In the genomic region with DNA sequence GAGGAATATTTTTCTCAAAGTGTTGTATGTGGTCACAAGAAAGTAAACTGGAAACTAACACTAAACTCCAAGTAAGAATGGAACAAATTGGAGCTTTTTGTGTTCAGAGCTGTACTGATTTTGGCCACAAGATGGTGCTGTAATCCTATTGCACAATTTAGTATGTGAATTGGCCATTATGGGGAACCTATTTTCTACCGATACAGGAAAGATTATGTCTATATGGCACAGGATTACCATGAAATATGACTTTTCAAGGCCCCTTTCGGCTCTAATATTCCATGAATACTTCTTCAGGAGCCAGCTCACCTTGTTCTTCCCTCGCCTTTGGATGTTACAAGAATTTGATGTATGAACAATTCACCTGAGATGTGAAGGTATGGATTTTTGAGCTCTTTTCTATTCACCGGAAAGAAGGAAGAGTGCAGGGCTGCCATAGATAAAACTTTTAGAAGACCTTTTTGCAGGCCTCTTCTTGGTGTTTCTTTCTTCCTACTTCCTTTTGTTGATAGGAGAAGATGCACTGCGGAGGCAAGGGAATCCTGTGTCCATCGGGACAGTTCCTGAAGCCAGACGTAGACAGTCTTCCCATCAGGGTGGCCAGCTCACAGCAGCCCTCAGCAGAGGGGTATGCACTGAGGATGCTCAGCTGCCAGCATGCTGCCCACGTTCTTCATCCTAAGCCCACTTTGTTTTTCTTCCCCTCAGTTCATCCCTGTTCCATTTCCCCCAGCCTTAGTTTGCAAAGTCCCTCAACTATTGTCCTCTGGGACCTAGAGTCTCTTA, we compare ENCODE assay signal across 8 cellular contexts. TPM values are rescaled to one million over a fixed set of nuclear protein-coding genes. Genes with fewer than 3 reads are reported as not detected.
DNase-seq lines count a peak whose midpoint lies in the region; ATAC-seq and TF ChIP-seq lines count a peak whose summit lies in the region.

No MANE protein-coding gene starts in this region.

- H3K4me3 ChIP-seq in OCI-LY7 (ENCODE audit: low read depth, low read length, poor library complexity, severe bottlenecking) = no peak overlapping the region
- H3K4me3 ChIP-seq in left ventricle myocardium inferior = no peak overlapping the region
- no peak overlapping the region for H3K4me3 ChIP-seq in sigmoid colon

- H3K36me3 ChIP-seq in OCI-LY7 (ENCODE audit: insufficient read depth, low read length) (peaks cover 48% of the 10 kb centered on the region), left ventricle myocardium inferior (peaks cover 31% of the 10 kb centered on the region), sigmoid colon (peaks cover 9 to 33% (median 11%) of the 10 kb centered on the region in 4 donors)

- DNase-seq in CD4-positive, alpha-beta T cell = peak in 8 of 10 experiments; percentile 14 to 42 (median 36)
- DNase-seq in OCI-LY7 (ENCODE audit: low spot score) (peak; percentile 69), left ventricle myocardium inferior (no peak), sigmoid colon (no peak)
- peak in 1 of 2 donors; percentile 75 for DNase-seq in activated naive CD4-positive, alpha-beta T cell treated with anti-CD3 and anti-CD28 coated beads, Interleukin-2, amount 50 U/mL, for 72 hours (ENCODE audit: low spot score in 2 of 2)

- H3K4me2 ChIP-seq in OCI-LY7 (ENCODE audit: low read length) = no peak overlapping the region

- no peak overlapping the region for H3K27ac Mint-ChIP-seq in CD4-positive, alpha-beta T cell
- H3K27ac Mint-ChIP-seq in activated naive CD4-positive, alpha-beta T cell treated with anti-CD3 and anti-CD28 coated beads, Interleukin-2, amount 50 U/mL, for 72 hours = no peak overlapping the region
- no peak overlapping the region for H3K27ac Mint-ChIP-seq in stimulated activated memory B cell treated with anti-CD40 and anti-IgM and Interleukin-4, amounts not matched to agents 10 μg/mL and 1 μg/mL and 100 μg/mL, for 72 hours

- ATAC-seq in CD4-positive, alpha-beta T cell (ENCODE audit: poor library complexity) = peak; percentile 76
- ATAC-seq in GM18868 (IDR thresholded peaks at IDR 0.05; ENCODE audit: unreplicated experiment) (peak; percentile 83), HG03460 (IDR thresholded peaks at IDR 0.05; ENCODE audit: unreplicated experiment) (peak; percentile 83)
- peak; percentile 60 to 69 for ATAC-seq in activated naive CD4-positive, alpha-beta T cell treated with anti-CD3 and anti-CD28 coated beads, Interleukin-2, amount 50 U/mL, for 72 hours
- no peak for ATAC-seq in stimulated activated memory B cell treated with anti-CD40 and anti-IgM and Interleukin-4, amounts not matched to agents 10 μg/mL and 1 μg/mL and 100 μg/mL, for 72 hours

- H3K9me3 Mint-ChIP-seq in CD4-positive, alpha-beta T cell = no peaks in the 10 kb centered on the region
- H3K9me3 Mint-ChIP-seq in activated naive CD4-positive, alpha-beta T cell treated with anti-CD3 and anti-CD28 coated beads, Interleukin-2, amount 50 U/mL, for 72 hours = no peaks in the 10 kb centered on the region
- H3K9me3 Mint-ChIP-seq in stimulated activated memory B cell treated with anti-CD40 and anti-IgM and Interleukin-4, amounts not matched to agents 10 μg/mL and 1 μg/mL and 100 μg/mL, for 72 hours = no peaks in the 10 kb centered on the region

- no peaks in the 10 kb centered on the region for H3K9me3 ChIP-seq in CD4-positive, alpha-beta T cell (ENCODE audit: control insufficient read depth, low read length)
- H3K9me3 ChIP-seq in OCI-LY7 (ENCODE audit: low read length) (no peaks in the 10 kb centered on the region), left ventricle myocardium inferior (replicated peaks) (no peaks in the 10 kb centered on the region), sigmoid colon (no peaks in the 10 kb centered on the region)

- peaks cover 4% of the 10 kb centered on the region for H3K4me1 Mint-ChIP-seq in CD4-positive, alpha-beta T cell (ENCODE audit: low read depth)
- H3K4me1 Mint-ChIP-seq in stimulated activated memory B cell treated with anti-CD40 and anti-IgM and Interleukin-4, amounts not matched to agents 10 μg/mL and 1 μg/mL and 100 μg/mL, for 72 hours = peaks cover 8% of the 10 kb centered on the region

- no peak for TF ChIP-seq EP300 in sigmoid colon (IDR thresholded peaks at IDR 0.05)

- no peaks in the 10 kb centered on the region for H3K27me3 Mint-ChIP-seq in CD4-positive, alpha-beta T cell
- H3K27me3 Mint-ChIP-seq in stimulated activated memory B cell treated with anti-CD40 and anti-IgM and Interleukin-4, amounts not matched to agents 10 μg/mL and 1 μg/mL and 100 μg/mL, for 72 hours = no peaks in the 10 kb centered on the region

- H3K36me3 Mint-ChIP-seq in CD4-positive, alpha-beta T cell (ENCODE audit: low read depth) = peaks cover 33% of the 10 kb centered on the region
- H3K36me3 Mint-ChIP-seq in activated naive CD4-positive, alpha-beta T cell treated with anti-CD3 and anti-CD28 coated beads, Interleukin-2, amount 50 U/mL, for 72 hours = peaks cover 0 to 10% of the 10 kb centered on the region in 2 donors
- H3K36me3 Mint-ChIP-seq in stimulated activated memory B cell treated with anti-CD40 and anti-IgM and Interleukin-4, amounts not matched to agents 10 μg/mL and 1 μg/mL and 100 μg/mL, for 72 hours = peaks cover 22% of the 10 kb centered on the region

- H3K79me2 ChIP-seq in OCI-LY7 (ENCODE audit: insufficient read depth, low read depth, low read length) = peaks cover 3% of the 10 kb centered on the region; the same call in 1 of the 2 replicates

- no peak for TF ChIP-seq POLR2A in sigmoid colon (IDR thresholded peaks at IDR 0.05)

- no peak overlapping the region for H3K27ac ChIP-seq in CD4-positive, alpha-beta T cell (ENCODE audit: low read depth, low read length)
- H3K27ac ChIP-seq in OCI-LY7 (ENCODE audit: low read depth, low read length, poor library complexity, severe bottlenecking) (no peak overlapping the region), left ventricle myocardium inferior (replicated peaks) (no peak overlapping the region), sigmoid colon (no peak overlapping the region)

- CTCF ChIA-PET in CD4-positive, alpha-beta T cell (lab: Charles Lee) = interaction anchor here (0.6 to 3.1 kb wide), 15 partner anchors 8 to 399 kb away, joined by 3 to 26 read pairs (median 5); partner anchors contain the start of genes MRPL44 and WDFY1
- CTCF ChIA-PET in OCI-LY7 (lab: Charles Lee; ENCODE audit: unreplicated experiment) = interaction anchor here (0.6 to 1.7 kb wide), 4 partner anchors 9 to 313 kb away, joined by 3 to 6 read pairs (median 4); no protein-coding TSS in a partner anchor

- intact Hi-C loops in CD4-positive, alpha-beta T cell (cut with DNase I, micrococcal nuclease) = loop anchor here (1.0 to 10.0 kb wide), 7 partner anchors 23 to 807 kb away; no protein-coding TSS in a partner anchor
- intact Hi-C loops in OCI-LY7 (cut with micrococcal nuclease; ENCODE audit: unreplicated experiment) = loop anchor here (1.0 to 5.0 kb wide), 2 partner anchors 314 to 682 kb away; no protein-coding TSS in a partner anchor
- intact Hi-C loops in left ventricle myocardium inferior (cut with micrococcal nuclease) = no loop called here
- intact Hi-C loops in sigmoid colon (cut with DNase I) = loop anchor here (2.0 to 10.0 kb wide), 2 partner anchors 314 to 394 kb away; no protein-coding TSS in a partner anchor

- no peak overlapping the region for H3K4me3 Mint-ChIP-seq in CD4-positive, alpha-beta T cell
- H3K4me3 Mint-ChIP-seq in stimulated activated memory B cell treated with anti-CD40 and anti-IgM and Interleukin-4, amounts not matched to agents 10 μg/mL and 1 μg/mL and 100 μg/mL, for 72 hours = no peak overlapping the region

- POLR2A ChIA-PET in CD4-positive, alpha-beta T cell (lab: Charles Lee) = interaction anchor here (0.6 to 1.4 kb wide), 8 partner anchors 9 to 383 kb away, joined by 3 to 11 read pairs (median 5); partner anchors contain the start of gene WDFY1
- POLR2A ChIA-PET in OCI-LY7 (lab: Charles Lee) = interaction anchor here (0.7 to 2.4 kb wide), 7 partner anchors 9 to 431 kb away, joined by 3 to 8 read pairs (median 4); partner anchors contain the start of gene FAM124B

- TF ChIP-seq CTCF in CD4-positive, alpha-beta T cell (IDR thresholded peaks at IDR 0.05) = peak; percentile 96
- TF ChIP-seq CTCF in OCI-LY7 (conservative IDR thresholded peaks at IDR 0.05; ENCODE audit: low read length) = peak; percentile 99
- peak; percentile 96 for TF ChIP-seq CTCF in left ventricle myocardium inferior (IDR thresholded peaks at IDR 0.05; ENCODE audit: borderline replicate concordance)
- peak; percentile 44 to 92 (median 74) for TF ChIP-seq CTCF in sigmoid colon (IDR thresholded peaks at IDR 0.05)

- no peaks in the 10 kb centered on the region for H3K27me3 ChIP-seq in CD4-positive, alpha-beta T cell (ENCODE audit: control insufficient read depth, insufficient read depth, low read length)
- H3K27me3 ChIP-seq in left ventricle myocardium inferior (ENCODE audit: low read depth) (no peaks in the 10 kb centered on the region), sigmoid colon (no peaks in the 10 kb centered on the region)

- no peaks in the 10 kb centered on the region for H4K20me1 ChIP-seq in OCI-LY7 (ENCODE audit: insufficient read depth, low read length)

- no peaks in the 10 kb centered on the region for H3K4me1 ChIP-seq in OCI-LY7 (ENCODE audit: insufficient read depth, low read length, poor library complexity, severe bottlenecking)
- peaks cover 8% of the 10 kb centered on the region for H3K4me1 ChIP-seq in left ventricle myocardium inferior
- no peaks in the 10 kb centered on the region for H3K4me1 ChIP-seq in sigmoid colon

- H3K9me2 ChIP-seq in OCI-LY7 (ENCODE audit: insufficient read depth, low read length) = no peaks in the 10 kb centered on the region

- WGBS in sigmoid colon, 2 donors = 68 to 70% methylated on average over 8 of the region's 8 CpGs

- no peak overlapping the region for H2AFZ ChIP-seq in OCI-LY7 (ENCODE audit: low read length)

- no TSS peak for BruUV-seq in OCI-LY7 (replicated peaks; lab: Mats Ljungman, UMichigan)

RNA-seq across cellular contexts. Expression of gene MRPL44, which starts 13.3 kb away (rescaled TPM):
- 10 to 100 TPM; 40.0 to 40.1 TPM for total RNA-seq in CD4-positive, alpha-beta T cell
- 25.4 and 36.2 TPM in 2 replicates for total RNA-seq in OCI-LY7 (2014; rRNA removed; shearing (Covaris generic))
- total RNA-seq in OCI-LY7 (2022) = 36.5 and 38.6 TPM in 2 replicates
- total RNA-seq in activated naive CD4-positive, alpha-beta T cell treated with anti-CD3 and anti-CD28 coated beads, Interleukin-2, amount 50 U/mL, for 72 hours = 10 to 100 TPM; 39.5 to 52.2 TPM
- 39.9 TPM for total RNA-seq in left ventricle myocardium inferior
- 10 to 100 TPM; 14.9 to 22.8 (median 20.4) TPM for total RNA-seq in sigmoid colon
- polyA plus RNA-seq in sigmoid colon = 10 to 100 TPM; 35.4 to 51.3 (median 38.2) TPM

RNA-seq across cellular contexts. Expression of gene WDFY1, which starts 25.4 kb away (rescaled TPM):
- total RNA-seq in CD4-positive, alpha-beta T cell = 10 to 100 TPM; 41.1 to 41.5 TPM
- 45.3 and 46.6 TPM in 2 replicates for total RNA-seq in OCI-LY7 (2014; rRNA removed; shearing (Covaris generic))
- 33.3 and 38.6 TPM in 2 replicates for total RNA-seq in OCI-LY7 (2022)
- total RNA-seq in activated naive CD4-positive, alpha-beta T cell treated with anti-CD3 and anti-CD28 coated beads, Interleukin-2, amount 50 U/mL, for 72 hours = 10 to 100 TPM; 22.5 to 49.2 TPM
- total RNA-seq in left ventricle myocardium inferior = 12.6 TPM
- total RNA-seq in sigmoid colon = 10 to 100 TPM; 21.6 to 31.1 (median 23.5) TPM
- 10 to 100 TPM; 17.4 to 36.1 (median 32.0) TPM for polyA plus RNA-seq in sigmoid colon

Comparison
In these comparisons a context has a peak if more than half of its experiments do, and no peak if none do; other contexts are left out.
1. DNase-seq: peak in CD4-positive, alpha-beta T cell (8 of 10) and OCI-LY7 (single experiment); none in left ventricle myocardium inferior (single experiment) and sigmoid colon (single experiment).
2. Peak in every context shown above with its lines, with median percentiles within 50 percentile points of each other: CTCF ChIP-seq.